ENCODE assay signal across 19 cellular contexts in genomic region chr11:18710545-18710944, GRCh38. TPM values are rescaled to one million over a fixed set of nuclear protein-coding genes. Genes with fewer than 3 reads are reported as not detected.
"Had no signal": no experiment of that assay in that cellular context is flagged by ENCODE, and none has a peak within 500 bp of the region (broad histone marks: within the 10 kb centered on the region; RNA-seq: fewer than 3 reads in every experiment).

No MANE protein-coding gene starts in this region.

- ATAC-seq: heart left ventricle, left ventricle myocardium superior, natural killer cell had no signal

- H3K9me3 ChIP-seq: heart left ventricle, sigmoid colon, thyroid gland had no signal

- H3K36me3 Mint-ChIP-seq: activated naive CD8-positive, alpha-beta T cell treated with anti-CD3 and anti-CD28 coated beads, Interleukin-2, amount 10 ng/mL, durations not matched to agents 7 days and 5 days; natural killer cell had no signal

- H3K4me3 ChIP-seq: heart left ventricle, sigmoid colon, smooth muscle cell, thyroid gland had no signal

- H3K9me3 Mint-ChIP-seq: activated CD4-positive, alpha-beta T cell treated with anti-CD3 and anti-CD28 coated beads, Interleukin-2, amount 10 ng/mL, durations not matched to agents 7 days and 5 days; activated naive CD8-positive, alpha-beta T cell treated with anti-CD3 and anti-CD28 coated beads, Interleukin-2, amount 10 ng/mL, durations not matched to agents 7 days and 5 days; natural killer cell had no signal

- H3K27me3 ChIP-seq: heart left ventricle, sigmoid colon, thyroid gland had no signal

- H3K27ac ChIP-seq: heart left ventricle, sigmoid colon, thyroid gland, WERI-Rb-1 had no signal

- H3K4me3 Mint-ChIP-seq: activated CD4-positive, alpha-beta T cell treated with anti-CD3 and anti-CD28 coated beads, Interleukin-2, amount 10 ng/mL, durations not matched to agents 7 days and 5 days; activated naive CD8-positive, alpha-beta T cell treated with anti-CD3 and anti-CD28 coated beads, Interleukin-2, amount 10 ng/mL, durations not matched to agents 7 days and 5 days; natural killer cell had no signal

- H3K27ac Mint-ChIP-seq: activated CD4-positive, alpha-beta T cell treated with anti-CD3 and anti-CD28 coated beads, Interleukin-2, amount 10 ng/mL, durations not matched to agents 7 days and 5 days; activated naive CD8-positive, alpha-beta T cell treated with anti-CD3 and anti-CD28 coated beads, Interleukin-2, amount 10 ng/mL, durations not matched to agents 7 days and 5 days; natural killer cell had no signal

- DNase-seq: activated CD4-positive, alpha-beta T cell treated with anti-CD3 and anti-CD28 coated beads, Interleukin-2, amount 10 ng/mL, durations not matched to agents 7 days and 5 days; activated CD4-positive, CD25-positive, alpha-beta regulatory T cell treated with anti-CD3 and anti-CD28 coated beads, Interleukin-2, amount 50 U/mL, for 72 hours; activated naive CD8-positive, alpha-beta T cell treated with anti-CD3 and anti-CD28 coated beads, Interleukin-2, amount 10 ng/mL, durations not matched to agents 7 days and 5 days; activated T-cell treated with anti-CD3 and anti-CD28 coated beads, Interleukin-2, amount 50 U/mL, for 1 hour; amygdala; heart left ventricle; left ventricle myocardium superior; mammary epithelial cell; midbrain; natural killer cell; sigmoid colon; stimulated activated CD4-positive, alpha-beta T cell treated with anti-CD3 and anti-CD28 coated beads, Interleukin-2, amount 100 ng/mL, for 48 hours; stimulated activated CD8-positive, alpha-beta memory T cell treated with anti-CD3 and anti-CD28 coated beads, Interleukin-4, amount 100 ng/mL, for 48 hours; stimulated activated naive CD4-positive, alpha-beta T cell treated with Interleukin-2 at 50 U/mL for 16 hours; substantia nigra; thyroid gland; WERI-Rb-1 had no signal

RNA-seq across cellular contexts. Expression of gene IGSF22, which starts 15.4 kb away (rescaled TPM):
- total RNA-seq: osteoblast, sigmoid colon, smooth muscle cell had no signal
- polyA plus RNA-seq: smooth muscle cell had no signal
